ENCODE assay signal across 8 cellular contexts in genomic region chr6:43053545-43054205, GRCh38. TPM values are rescaled to one million over a fixed set of nuclear protein-coding genes. Genes with fewer than 3 reads are reported as not detected.
DNase-seq lines count a peak whose midpoint lies in the region; ATAC-seq, FAIRE-seq and TF ChIP-seq lines count a peak whose summit lies in the region.

TSS of gene CUL7 (minus strand) at chr6:43053851. CDS start at chr6:43052788, 1,063 bp downstream.

- peak; percentile 18 for TF ChIP-seq POLR2A in esophagus muscularis mucosa (IDR thresholded peaks at IDR 0.05; ENCODE audit: low read depth)

- DNase-seq in DMS79 (lab: John Stamatoyannopoulos, UW), result peak; percentile 94
- DNase-seq in Karpas-422, result peak; percentile 97
- DNase-seq in RCC 7860 (ENCODE audit: low spot score), result peak; percentile 83
- DNase-seq in activated T-cell treated with anti-CD3 and anti-CD28 coated beads, Interleukin-2, amount 50 U/mL, for 48 hours, result peak; percentile 91 to 94
- DNase-seq in esophagus muscularis mucosa (ENCODE audit: extremely low spot score), result peak; percentile 96
- DNase-seq in myocyte (ENCODE audit: low read depth), result peak; percentile 96
- DNase-seq in stimulated activated CD8-positive, alpha-beta memory T cell treated with anti-CD3 and anti-CD28 coated beads, Interleukin-7, amount 100 ng/mL, for 4 hours (ENCODE audit: low read depth in 2 of 2), result peak; percentile 71 to 85

- peak within 1 kb of the TSS; percentile 69 for H3K27ac ChIP-seq in Karpas-422 (ENCODE audit: low read length)
- peak within 1 kb of the TSS; percentile 88 to 94 (median 92) for H3K27ac ChIP-seq in esophagus muscularis mucosa (replicated peaks in 1 of 4)

- no peaks in the 10 kb centered on the region for H4K20me1 ChIP-seq in Karpas-422 (ENCODE audit: insufficient read depth, low read depth, low read length)

- FAIRE-seq in RCC 7860 (lab: Jason Lieb, UNC), result peak; percentile 66

- intact Hi-C loops in esophagus muscularis mucosa (cut with DNase I), result loop anchor here (5.0 kb wide), 1 partner anchor 36 kb away; no protein-coding TSS in a partner anchor

- peak within 1 kb of the TSS; percentile 50 for H2AFZ ChIP-seq in Karpas-422 (ENCODE audit: low read length)

- ATAC-seq in GM21737 (IDR thresholded peaks at IDR 0.05; ENCODE audit: unreplicated experiment), result peak; percentile 71

- WGBS in esophagus muscularis mucosa, result 5% methylated on average over 18 of the region's 45 CpGs

- H3K4me1 ChIP-seq in Karpas-422 (ENCODE audit: low read length) (peaks cover 36% of the 10 kb centered on the region), esophagus muscularis mucosa (peaks cover 19 to 51% (median 32%) of the 10 kb centered on the region in 4 donors)

- H3K9me3 ChIP-seq in Karpas-422 (ENCODE audit: low read length) (no peaks in the 10 kb centered on the region), esophagus muscularis mucosa (no peaks in the 10 kb centered on the region)

- no peaks in the 10 kb centered on the region for H3K9me2 ChIP-seq in Karpas-422 (replicated peaks; ENCODE audit: insufficient read depth, low read length)

- TF ChIP-seq CTCF in esophagus muscularis mucosa (IDR thresholded peaks at IDR 0.05), result peak in 1 of 3 experiments; percentile 6

- peaks cover 33% of the 10 kb centered on the region for H3K79me2 ChIP-seq in Karpas-422 (ENCODE audit: low read length)

- peak within 1 kb of the TSS; percentile 100 for H3K4me2 ChIP-seq in Karpas-422 (ENCODE audit: low read depth, low read length, poor library complexity, severe bottlenecking)

- H3K36me3 ChIP-seq in Karpas-422 (ENCODE audit: insufficient read depth, low read length), result 0 out of 2 replicates have a peak, but pooled peaks cover 9% of the 10 kb centered on the region
- H3K36me3 ChIP-seq in esophagus muscularis mucosa, result peaks cover 4 to 59% (median 48%) of the 10 kb centered on the region in 4 donors

- peak within 1 kb of the TSS; percentile 99 for H3K4me3 ChIP-seq in Karpas-422 (ENCODE audit: low read length)
- peak within 1 kb of the TSS; percentile 70 to 75 (median 74) for H3K4me3 ChIP-seq in esophagus muscularis mucosa

- H3K27me3 ChIP-seq in Karpas-422 (ENCODE audit: low read length) (no peaks in the 10 kb centered on the region), esophagus muscularis mucosa (no peaks in the 10 kb centered on the region)

- no peak for TF ChIP-seq EP300 in esophagus muscularis mucosa (IDR thresholded peaks at IDR 0.05)

- H3K9ac ChIP-seq in Karpas-422 (ENCODE audit: low read length), result peak within 1 kb of the TSS; percentile 98

RNA-seq across cellular contexts. Expression of gene CUL7, which starts in this region (rescaled TPM):
- total RNA-seq in Karpas-422 (2014; rRNA removed; shearing (Covaris generic); ENCODE audit: low replicate concordance), result 20.2 and 22.2 TPM in 2 replicates
- total RNA-seq in esophagus muscularis mucosa (10 to 100 TPM in 3 of 4 donors, 1 to 10 TPM in 1; 8.4 to 19.6 (median 14.4) TPM), myocyte (54.1 and 58.1 TPM in 2 replicates)
- polyA plus RNA-seq in myocyte (2012), result 44.2 TPM

Comparison
In these comparisons a context has a peak if more than half of its experiments do, and no peak if none do; other contexts are left out.
1. Peak in every context shown above with its lines: DNase-seq, ATAC-seq, H3K4me3 ChIP-seq and H3K27ac ChIP-seq.